ENCODE assay signal across 2 cellular contexts in genomic region chr17:55772086-55772485, GRCh38.
TF ChIP-seq lines count a peak whose summit lies in the region.

No MANE protein-coding gene starts in this region.

TF ChIP-seq in HCT116, 20 proteins besides CTCF, POLR2A, EP300 and RAD21:
- TF ChIP-seq EZH2 (IDR thresholded peaks at IDR 0.05), result no peak
- TF ChIP-seq EZH2phosphoT487 (IDR thresholded peaks at IDR 0.05; ENCODE audit: borderline replicate concordance), result no peak
- TF ChIP-seq ZNF274 (IDR thresholded peaks at IDR 0.05; ENCODE audit: low read depth, low read length), result no peak
- TF ChIP-seq SIN3A (IDR thresholded peaks at IDR 0.05; ENCODE audit: low read depth), result no peak
- TF ChIP-seq FOSL1 (IDR thresholded peaks at IDR 0.05; ENCODE audit: low read depth), result no peak
- TF ChIP-seq, protein P1, sequence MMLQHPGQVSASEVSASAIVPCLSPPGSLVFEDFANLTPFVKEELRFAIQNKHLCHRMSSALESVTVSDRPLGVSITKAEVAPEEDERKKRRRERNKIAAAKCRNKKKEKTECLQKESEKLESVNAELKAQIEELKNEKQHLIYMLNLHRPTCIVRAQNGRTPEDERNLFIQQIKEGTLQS (IDR thresholded peaks at IDR 0.05), result no peak
- TF ChIP-seq, protein P2, sequence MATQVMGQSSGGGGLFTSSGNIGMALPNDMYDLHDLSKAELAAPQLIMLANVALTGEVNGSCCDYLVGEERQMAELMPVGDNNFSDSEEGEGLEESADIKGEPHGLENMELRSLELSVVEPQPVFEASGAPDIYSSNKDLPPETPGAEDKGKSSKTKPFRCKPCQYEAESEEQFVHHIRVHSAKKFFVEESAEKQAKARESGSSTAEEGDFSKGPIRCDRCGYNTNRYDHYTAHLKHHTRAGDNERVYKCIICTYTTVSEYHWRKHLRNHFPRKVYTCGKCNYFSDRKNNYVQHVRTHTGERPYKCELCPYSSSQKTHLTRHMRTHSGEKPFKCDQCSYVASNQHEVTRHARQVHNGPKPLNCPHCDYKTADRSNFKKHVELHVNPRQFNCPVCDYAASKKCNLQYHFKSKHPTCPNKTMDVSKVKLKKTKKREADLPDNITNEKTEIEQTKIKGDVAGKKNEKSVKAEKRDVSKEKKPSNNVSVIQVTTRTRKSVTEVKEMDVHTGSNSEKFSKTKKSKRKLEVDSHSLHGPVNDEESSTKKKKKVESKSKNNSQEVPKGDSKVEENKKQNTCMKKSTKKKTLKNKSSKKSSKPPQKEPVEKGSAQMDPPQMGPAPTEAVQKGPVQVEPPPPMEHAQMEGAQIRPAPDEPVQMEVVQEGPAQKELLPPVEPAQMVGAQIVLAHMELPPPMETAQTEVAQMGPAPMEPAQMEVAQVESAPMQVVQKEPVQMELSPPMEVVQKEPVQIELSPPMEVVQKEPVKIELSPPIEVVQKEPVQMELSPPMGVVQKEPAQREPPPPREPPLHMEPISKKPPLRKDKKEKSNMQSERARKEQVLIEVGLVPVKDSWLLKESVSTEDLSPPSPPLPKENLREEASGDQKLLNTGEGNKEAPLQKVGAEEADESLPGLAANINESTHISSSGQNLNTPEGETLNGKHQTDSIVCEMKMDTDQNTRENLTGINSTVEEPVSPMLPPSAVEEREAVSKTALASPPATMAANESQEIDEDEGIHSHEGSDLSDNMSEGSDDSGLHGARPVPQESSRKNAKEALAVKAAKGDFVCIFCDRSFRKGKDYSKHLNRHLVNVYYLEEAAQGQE (IDR thresholded peaks at IDR 0.05; ENCODE audit: low read depth), result no peak
- TF ChIP-seq CEBPB (IDR thresholded peaks at IDR 0.05; ENCODE audit: low read depth), result no peak

TF ChIP-seq in K562, 482 proteins besides CTCF, POLR2A, EP300 and RAD21:
- TF ChIP-seq KLF16 (IDR thresholded peaks at IDR 0.05) (no peak), NR3C1 (CRISPR knock-in tag; IDR thresholded peaks at IDR 0.05) (no peak), ZNF79 (CRISPR knock-in tag; IDR thresholded peaks at IDR 0.05; ENCODE audit: low read depth) (no peak), SREBF1 (IDR thresholded peaks at IDR 0.05; ENCODE audit: borderline replicate concordance, low read depth, low read length) (no peak), ADNP (tag; IDR thresholded peaks at IDR 0.05) (no peak), ERF (CRISPR knock-in tag; IDR thresholded peaks at IDR 0.05) (no peak), COPS2 (conservative IDR thresholded peaks at IDR 0.05) (no peak), ELK1 (CRISPR knock-in tag; IDR thresholded peaks at IDR 0.05) (no peak), NCOA6 (IDR thresholded peaks at IDR 0.05) (no peak), LCOR (CRISPR knock-in tag; IDR thresholded peaks at IDR 0.05) (no peak), SETDB1 (IDR thresholded peaks at IDR 0.05; ENCODE audit: low read length) (no peak)
- TF ChIP-seq, protein P3, sequence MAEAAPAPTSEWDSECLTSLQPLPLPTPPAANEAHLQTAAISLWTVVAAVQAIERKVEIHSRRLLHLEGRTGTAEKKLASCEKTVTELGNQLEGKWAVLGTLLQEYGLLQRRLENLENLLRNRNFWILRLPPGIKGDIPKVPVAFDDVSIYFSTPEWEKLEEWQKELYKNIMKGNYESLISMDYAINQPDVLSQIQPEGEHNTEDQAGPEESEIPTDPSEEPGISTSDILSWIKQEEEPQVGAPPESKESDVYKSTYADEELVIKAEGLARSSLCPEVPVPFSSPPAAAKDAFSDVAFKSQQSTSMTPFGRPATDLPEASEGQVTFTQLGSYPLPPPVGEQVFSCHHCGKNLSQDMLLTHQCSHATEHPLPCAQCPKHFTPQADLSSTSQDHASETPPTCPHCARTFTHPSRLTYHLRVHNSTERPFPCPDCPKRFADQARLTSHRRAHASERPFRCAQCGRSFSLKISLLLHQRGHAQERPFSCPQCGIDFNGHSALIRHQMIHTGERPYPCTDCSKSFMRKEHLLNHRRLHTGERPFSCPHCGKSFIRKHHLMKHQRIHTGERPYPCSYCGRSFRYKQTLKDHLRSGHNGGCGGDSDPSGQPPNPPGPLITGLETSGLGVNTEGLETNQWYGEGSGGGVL (CRISPR knock-in tag; IDR thresholded peaks at IDR 0.05), result no peak
